Comparison of ENCODE assay signal across 16 cellular contexts in the genomic region with DNA sequence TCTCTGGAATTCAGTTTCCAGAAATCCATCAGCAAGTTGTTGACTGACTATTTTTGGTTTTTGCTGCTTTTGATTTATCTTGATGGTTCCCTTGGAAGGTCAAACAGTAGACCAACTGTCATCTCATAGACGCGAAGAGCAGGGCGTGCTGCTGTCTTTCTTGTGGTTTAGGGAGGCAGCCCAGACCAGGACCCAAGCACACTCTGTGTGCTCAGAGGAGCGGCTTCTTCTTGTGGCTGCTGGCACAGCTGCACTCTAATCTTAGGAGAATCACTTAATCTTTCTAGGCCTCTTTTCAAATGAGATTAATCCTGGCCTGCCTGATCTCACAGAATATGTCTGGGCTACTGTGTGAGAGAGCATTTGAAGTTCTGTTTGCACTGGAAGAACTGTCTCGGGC.
DNase-seq lines count a peak whose midpoint lies in the region; ATAC-seq and TF ChIP-seq lines count a peak whose summit lies in the region.
"Had no signal": no experiment of that assay in that cellular context is flagged by ENCODE, and none has a peak within 500 bp of the region (broad histone marks: within the 10 kb centered on the region; RNA-seq: fewer than 3 reads in every experiment).

No MANE protein-coding gene starts in this region.

- peaks cover 0 to 13% (median 9%) of the 10 kb centered on the region in 4 donors for H3K4me1 Mint-ChIP-seq in CD4-positive, CD25-positive, alpha-beta regulatory T cell
- peaks cover 12% of the 10 kb centered on the region for H3K4me1 Mint-ChIP-seq in T-helper 2 cell treated with Interferon-gamma antibody and Interleukin-4, amounts not matched to agents 5 μg/mL and 100 μg/mL, for 36 hours (ENCODE audit: low read depth)
- peaks cover 7% of the 10 kb centered on the region in 2 donors for H3K4me1 Mint-ChIP-seq in natural killer cell treated with Interleukin-12 subunit alpha and Interleukin-12 subunit beta and Interleukin-15 and Interleukin-18, amount 100 ng/mL, for 72 hours (ENCODE audit: low read depth in 2 of 2)

- H3K4me3 Mint-ChIP-seq in CD4-positive, CD25-positive, alpha-beta regulatory T cell, result peak overlapping the region in 1 of 4 donors; percentile 32
- H3K4me3 Mint-ChIP-seq in T-helper 2 cell treated with Interferon-gamma antibody and Interleukin-4, amounts not matched to agents 5 μg/mL and 100 μg/mL, for 36 hours, result peak overlapping the region; percentile 18
- no peak overlapping the region for H3K4me3 Mint-ChIP-seq in natural killer cell treated with Interleukin-12 subunit alpha and Interleukin-12 subunit beta and Interleukin-15 and Interleukin-18, amount 100 ng/mL, for 72 hours

- TF ChIP-seq CTCF in fibroblast of villous mesenchyme (IDR thresholded peaks at IDR 0.05; ENCODE audit: insufficient read depth, low read depth, low read length), result no peak

- peak in 1 of 3 donors; percentile 8 for DNase-seq in CD4-positive, CD25-positive, alpha-beta regulatory T cell
- peak; percentile 51 to 55 for DNase-seq in Kasumi-1 (lab: John Stamatoyannopoulos, UW)
- DNase-seq in T-helper 2 cell treated with Interferon-gamma antibody and Interleukin-4, amounts not matched to agents 5 μg/mL and 100 μg/mL, for 36 hours (ENCODE audit: low spot score), result no peak
- peak; percentile 59 for DNase-seq in fibroblast of villous mesenchyme (ENCODE audit: low read depth)
- DNase-seq in NCI-H1417 treated with DMSO at 0.1 percent for 48 hours (lab: John Stamatoyannopoulos, UW), result no peak
- DNase-seq in natural killer cell treated with Interleukin-12 subunit alpha and Interleukin-12 subunit beta and Interleukin-15 and Interleukin-18, amount 100 ng/mL, for 72 hours (ENCODE audit: low spot score), result no peak
- no peak for DNase-seq in activated CD8-positive, alpha-beta memory T cell treated with anti-CD3 and anti-CD28 coated beads, Interleukin-2, amount 50 U/mL, for 48 hours
- DNase-seq: activated gamma-delta T cell, colonic mucosa, EL, foreskin fibroblast, MM.1S, NCI-H2081, NCI-H526 had no signal

- no peaks in the 10 kb centered on the region for H3K27me3 Mint-ChIP-seq in CD4-positive, CD25-positive, alpha-beta regulatory T cell
- H3K27me3 Mint-ChIP-seq in T-helper 2 cell treated with Interferon-gamma antibody and Interleukin-4, amounts not matched to agents 5 μg/mL and 100 μg/mL, for 36 hours (ENCODE audit: low read depth), result no peaks in the 10 kb centered on the region
- no peaks in the 10 kb centered on the region for H3K27me3 Mint-ChIP-seq in natural killer cell treated with Interleukin-12 subunit alpha and Interleukin-12 subunit beta and Interleukin-15 and Interleukin-18, amount 100 ng/mL, for 72 hours

- H3K27ac ChIP-seq in CD4-positive, CD25-positive, alpha-beta regulatory T cell (ENCODE audit: insufficient read depth, low read length, poor library complexity, severe bottlenecking), result no peak overlapping the region
- H3K27ac ChIP-seq: colonic mucosa, thoracic aorta had no signal

- ATAC-seq in CD4-positive, CD25-positive, alpha-beta regulatory T cell (ENCODE audit: low read depth in 2 of 2), result no peak
- ATAC-seq in GM18858 (IDR thresholded peaks at IDR 0.05; ENCODE audit: unreplicated experiment), result no peak
- ATAC-seq in natural killer cell treated with Interleukin-12 subunit alpha and Interleukin-12 subunit beta and Interleukin-15 and Interleukin-18, amount 100 ng/mL, for 72 hours, result no peak

- H3K27ac Mint-ChIP-seq in CD4-positive, CD25-positive, alpha-beta regulatory T cell, result peak overlapping the region in 2 of 3 donors; percentile 7 to 78
- peak overlapping the region; percentile 49 for H3K27ac Mint-ChIP-seq in T-helper 2 cell treated with Interferon-gamma antibody and Interleukin-4, amounts not matched to agents 5 μg/mL and 100 μg/mL, for 36 hours
- H3K27ac Mint-ChIP-seq in natural killer cell treated with Interleukin-12 subunit alpha and Interleukin-12 subunit beta and Interleukin-15 and Interleukin-18, amount 100 ng/mL, for 72 hours, result peak overlapping the region in 1 of 2 donors; percentile 49

- no peaks in the 10 kb centered on the region for H3K9me3 ChIP-seq in CD4-positive, CD25-positive, alpha-beta regulatory T cell (ENCODE audit: control insufficient read depth in 2 of 2, low read length in 2 of 2)
- H3K9me3 ChIP-seq: colonic mucosa, thoracic aorta had no signal

- no peaks in the 10 kb centered on the region for H3K9me3 Mint-ChIP-seq in CD4-positive, CD25-positive, alpha-beta regulatory T cell
- H3K9me3 Mint-ChIP-seq in T-helper 2 cell treated with Interferon-gamma antibody and Interleukin-4, amounts not matched to agents 5 μg/mL and 100 μg/mL, for 36 hours, result no peaks in the 10 kb centered on the region
- no peaks in the 10 kb centered on the region for H3K9me3 Mint-ChIP-seq in natural killer cell treated with Interleukin-12 subunit alpha and Interleukin-12 subunit beta and Interleukin-15 and Interleukin-18, amount 100 ng/mL, for 72 hours

- H3K36me3 ChIP-seq in CD4-positive, CD25-positive, alpha-beta regulatory T cell (ENCODE audit: control insufficient read depth, insufficient read depth, low read length), result peaks cover 35% of the 10 kb centered on the region

- H3K4me3 ChIP-seq in CD4-positive, CD25-positive, alpha-beta regulatory T cell (ENCODE audit: low read depth, low read length), result no peak overlapping the region
- no peak overlapping the region for H3K4me3 ChIP-seq in fibroblast of villous mesenchyme (ENCODE audit: low read depth, low read length)
- H3K4me3 ChIP-seq: colonic mucosa, thoracic aorta had no signal

- H3K27me3 ChIP-seq in CD4-positive, CD25-positive, alpha-beta regulatory T cell (ENCODE audit: control insufficient read depth, insufficient read depth, low read length), result no peaks in the 10 kb centered on the region
- H3K27me3 ChIP-seq: colonic mucosa had no signal

- no peaks in the 10 kb centered on the region for H3K4me1 ChIP-seq in CD4-positive, CD25-positive, alpha-beta regulatory T cell (ENCODE audit: control insufficient read depth, insufficient read depth, low read length, poor library complexity, severe bottlenecking)
- H3K4me1 ChIP-seq: colonic mucosa had no signal

- H3K36me3 Mint-ChIP-seq in CD4-positive, CD25-positive, alpha-beta regulatory T cell, result peaks cover 56% of the 10 kb centered on the region
- H3K36me3 Mint-ChIP-seq in T-helper 2 cell treated with Interferon-gamma antibody and Interleukin-4, amounts not matched to agents 5 μg/mL and 100 μg/mL, for 36 hours (ENCODE audit: low read depth), result peaks cover 50% of the 10 kb centered on the region
- peaks cover 14% of the 10 kb centered on the region for H3K36me3 Mint-ChIP-seq in natural killer cell treated with Interleukin-12 subunit alpha and Interleukin-12 subunit beta and Interleukin-15 and Interleukin-18, amount 100 ng/mL, for 72 hours

Comparison
In these comparisons a context has a peak if more than half of its experiments do, and no peak if none do; other contexts are left out.
1. DNase-seq: peak in Kasumi-1 (2 of 2) and fibroblast of villous mesenchyme (single experiment); none in T-helper 2 cell treated with Interferon-gamma antibody and Interleukin-4, amounts not matched to agents 5 μg/mL and 100 μg/mL, for 36 hours (single experiment), NCI-H1417 treated with DMSO at 0.1 percent for 48 hours (single experiment), natural killer cell treated with Interleukin-12 subunit alpha and Interleukin-12 subunit beta and Interleukin-15 and Interleukin-18, amount 100 ng/mL, for 72 hours (single experiment) and activated CD8-positive, alpha-beta memory T cell treated with anti-CD3 and anti-CD28 coated beads, Interleukin-2, amount 50 U/mL, for 48 hours (single experiment).